Comparison of ENCODE assay signal across 11 cellular contexts in genomic region chr5:7395432-7396168, GRCh38. TPM values are rescaled to one million over a fixed set of nuclear protein-coding genes. Genes with fewer than 3 reads are reported as not detected.
DNase-seq lines count a peak whose midpoint lies in the region; ATAC-seq, FAIRE-seq and TF ChIP-seq lines count a peak whose summit lies in the region.
"Had no signal": no experiment of that assay in that cellular context is flagged by ENCODE, and none has a peak within 500 bp of the region (broad histone marks: within the 10 kb centered on the region; RNA-seq: fewer than 3 reads in every experiment).

TSS of gene ADCY2 (plus strand) at chr5:7396138. CDS start at chr5:7396297, 159 bp downstream.

- FAIRE-seq in pancreas (lab: Jason Lieb, UNC) = no peak
- FAIRE-seq: GM18507 had no signal

- DNase-seq in AG08396 (ENCODE audit: low spot score) = peak; percentile 12
- DNase-seq in WERI-Rb-1 = peak; percentile 87
- DNase-seq in right cardiac atrium = peak in 2 of 3 donors; percentile 10 to 51
- DNase-seq in pancreas = peak in 2 of 6 donors; percentile 52 to 79
- no peak for DNase-seq in C1 segment of cervical spinal cord (lab: John Stamatoyannopoulos, UW)
- no peak for DNase-seq in NCI-H524 treated with DMSO at 0.1 percent for 48 hours (lab: John Stamatoyannopoulos, UW)
- no peak for DNase-seq in HEK293T (ENCODE audit: extremely low spot score)
- DNase-seq in NCI-H2171 (lab: John Stamatoyannopoulos, UW) = no peak
- DNase-seq: CD4-positive, alpha-beta T cell; erythroblast had no signal

- POLR2A ChIA-PET in HEK293T (lab: Yijun Ruan, JAX) = no interaction called here

- 1% methylated on average over 71 of the region's 73 CpGs for WGBS in right cardiac atrium
- 3 to 8% methylated on average over 36 to 73 of the region's 73 CpGs for WGBS in pancreas, 2 donors

- no peaks in the 10 kb centered on the region for H3K27me3 ChIP-seq in WERI-Rb-1 (ENCODE audit: insufficient read depth, low read depth, severe bottlenecking)
- no peaks in the 10 kb centered on the region for H3K27me3 ChIP-seq in right cardiac atrium (ENCODE audit: control insufficient read depth, insufficient read depth)
- no peaks in the 10 kb centered on the region for H3K27me3 ChIP-seq in pancreas

- peak; percentile 23 to 31 for ATAC-seq in right cardiac atrium
- no peak for ATAC-seq in pancreas

- no peaks in the 10 kb centered on the region for H3K36me3 ChIP-seq in WERI-Rb-1
- no peaks in the 10 kb centered on the region for H3K36me3 ChIP-seq in pancreas

- H3K4me1 ChIP-seq in right cardiac atrium (ENCODE audit: control insufficient read depth, insufficient read depth, low read length) = no peaks in the 10 kb centered on the region
- H3K4me1 ChIP-seq in pancreas = peaks cover 0 to 17% (median 0%) of the 10 kb centered on the region in 3 donors

- TF ChIP-seq CTCF in WERI-Rb-1 (IDR thresholded peaks at IDR 0.05; ENCODE audit: low read depth, low read length) (no peak), pancreas (IDR thresholded peaks at IDR 0.05) (no peak)

- H3K4me3 ChIP-seq in WERI-Rb-1 (ENCODE audit: low read depth, low read length) = peak within 1 kb of the TSS; percentile 92
- H3K4me3 ChIP-seq in right cardiac atrium (ENCODE audit: low read length) = peak within 1 kb of the TSS; percentile 73
- peak within 1 kb of the TSS; percentile 12 to 48 (median 30) for H3K4me3 ChIP-seq in pancreas

- CTCF ChIA-PET in HEK293T (lab: Yijun Ruan, JAX) = no interaction called here

- H3K27ac ChIP-seq in WERI-Rb-1 (peak within 1 kb of the TSS; percentile 87), right cardiac atrium (ENCODE audit: low read length) (no peak within 1 kb of the TSS), pancreas (no peak within 1 kb of the TSS)

- H3K9me3 ChIP-seq in WERI-Rb-1 (ENCODE audit: severe bottlenecking) (no peaks in the 10 kb centered on the region), right cardiac atrium (ENCODE audit: control insufficient read depth, low read length) (no peaks in the 10 kb centered on the region), pancreas (no peaks in the 10 kb centered on the region)

- intact Hi-C loops in right cardiac atrium (cut with DNase I) = no loop called here
- intact Hi-C loops in pancreas (cut with DNase I) = no loop called here

TF ChIP-seq in HEK293T, 16 proteins besides CTCF, POLR2A, EP300 and RAD21:
- TF ChIP-seq TARDBP (IDR thresholded peaks at IDR 0.05) (no peak), HDGF (IDR thresholded peaks at IDR 0.05; ENCODE audit: borderline replicate concordance) (no peak), SP1 (IDR thresholded peaks at IDR 0.05) (no peak), PKNOX1 (IDR thresholded peaks at IDR 0.05) (no peak), CTBP1 (IDR thresholded peaks at IDR 0.05; ENCODE audit: borderline replicate concordance) (no peak), ARNT (IDR thresholded peaks at IDR 0.05) (no peak), BHLHE40 (IDR thresholded peaks at IDR 0.05; ENCODE audit: borderline replicate concordance) (no peak), LEF1 (IDR thresholded peaks at IDR 0.05; ENCODE audit: borderline replicate concordance) (no peak), ZNF384 (IDR thresholded peaks at IDR 0.05) (no peak)

RNA-seq across cellular contexts. Expression of gene ADCY2, which starts in this region (rescaled TPM):
- total RNA-seq in right cardiac atrium (1 to 10 TPM in 2 of 4 donors, under 1 TPM in 2; 0.20 to 1.5 (median 0.79) TPM), pancreas (1 to 10 TPM in 2 of 6 donors, under 1 TPM in 4; 0.21 to 2.2 (median 0.50) TPM)
- polyA plus RNA-seq in right cardiac atrium (0.27 TPM), pancreas (under 1 TPM; 0.19 to 0.52 TPM)
- total RNA-seq: CD4-positive, alpha-beta T cell had no signal

Comparison
In these comparisons a context has a peak if more than half of its experiments do, and no peak if none do; other contexts are left out.
1. DNase-seq: peak in AG08396 (single experiment), WERI-Rb-1 (single experiment) and right cardiac atrium (2 of 3); none in C1 segment of cervical spinal cord (0 of 14), NCI-H524 treated with DMSO at 0.1 percent for 48 hours (single experiment), HEK293T (single experiment) and NCI-H2171 (single experiment).
2. H3K4me3 ChIP-seq: peak in every context shown above with its lines; median percentile 92 in WERI-Rb-1; 73 in right cardiac atrium; 30 in pancreas.
3. ATAC-seq: peak in right cardiac atrium (2 of 2); none in pancreas (0 of 4).